In the genomic region with DNA sequence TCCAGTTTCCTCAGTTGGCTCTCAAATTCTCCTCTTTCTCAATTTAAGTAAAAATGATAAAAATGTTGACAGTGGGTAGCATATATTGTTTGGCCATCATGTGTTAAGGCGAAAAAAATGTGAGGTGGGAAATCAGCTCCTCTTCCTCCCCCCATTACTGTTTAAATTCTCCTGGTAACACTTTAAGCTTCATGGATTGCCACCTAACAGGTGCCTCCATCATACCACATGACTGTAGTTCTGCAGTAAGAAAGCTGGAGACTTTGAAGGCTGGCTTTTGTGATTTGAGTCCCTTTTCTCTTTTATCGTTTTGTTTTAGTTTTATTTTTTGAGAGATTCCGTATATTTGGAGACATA, we compare ENCODE assay signal across 8 cellular contexts. TPM values are rescaled to one million over a fixed set of nuclear protein-coding genes. Genes with fewer than 3 reads are reported as not detected.
DNase-seq lines count a peak whose midpoint lies in the region; ATAC-seq and TF ChIP-seq lines count a peak whose summit lies in the region.

No MANE protein-coding gene starts in this region.

- no peaks in the 10 kb centered on the region for H3K27me3 Mint-ChIP-seq in activated T-cell treated with anti-CD3 and anti-CD28 coated beads, Interleukin-2, amount 50 U/mL, for 4 hours (ENCODE audit: low read depth)

- TF ChIP-seq CTCF in adrenal gland (IDR thresholded peaks at IDR 0.05) (no peak), thyroid gland (IDR thresholded peaks at IDR 0.05) (no peak)

- peaks cover 59% of the 10 kb centered on the region for H3K4me1 Mint-ChIP-seq in activated T-cell treated with anti-CD3 and anti-CD28 coated beads, Interleukin-2, amount 50 U/mL, for 4 hours (ENCODE audit: low read depth)

- no peaks in the 10 kb centered on the region for H3K9me3 Mint-ChIP-seq in activated T-cell treated with anti-CD3 and anti-CD28 coated beads, Interleukin-2, amount 50 U/mL, for 4 hours

- TF ChIP-seq POLR2A in adrenal gland (IDR thresholded peaks at IDR 0.05) (no peak), thyroid gland (IDR thresholded peaks at IDR 0.05) (no peak)

- WGBS in adrenal gland, 4 donors: 44 to 58% (median 51%) methylated on average over 3 of the region's 3 CpGs
- 31 to 32% methylated on average over 3 of the region's 3 CpGs for WGBS in thyroid gland, 2 donors

- DNase-seq in activated T-cell treated with anti-CD3 and anti-CD28 coated beads, Interleukin-2, amount 50 U/mL, for 4 hours: no peak
- DNase-seq in activated T-cell treated with anti-CD3 and anti-CD28 coated beads, Interleukin-2, amount 50 U/mL, for 48 hours: no peak
- DNase-seq in adrenal gland (no peak), kidney tubule cell (ENCODE audit: low spot score) (peak; percentile 32), thyroid gland (no peak), mesenteric fat pad (ENCODE audit: low spot score) (no peak)

- no peak for ATAC-seq in activated T-cell treated with anti-CD3 and anti-CD28 coated beads, Interleukin-2, amount 50 U/mL, for 4 hours
- ATAC-seq in HG03460 (IDR thresholded peaks at IDR 0.05; ENCODE audit: unreplicated experiment) (no peak), esophagus mucosa (no peak)

- H3K4me3 ChIP-seq in adrenal gland: peak overlapping the region in 3 of 4 donors; percentile 22 to 97 (median 86)
- H3K4me3 ChIP-seq in thyroid gland (replicated peaks in 1 of 3): peak overlapping the region; percentile 15 to 85 (median 15)

- H3K9me3 ChIP-seq in adrenal gland (replicated peaks in 1 of 3) (no peaks in the 10 kb centered on the region), thyroid gland (no peaks in the 10 kb centered on the region)

- peak overlapping the region; percentile 92 for H3K4me3 Mint-ChIP-seq in activated T-cell treated with anti-CD3 and anti-CD28 coated beads, Interleukin-2, amount 50 U/mL, for 4 hours

- no peaks in the 10 kb centered on the region for H3K36me3 Mint-ChIP-seq in activated T-cell treated with anti-CD3 and anti-CD28 coated beads, Interleukin-2, amount 50 U/mL, for 4 hours (ENCODE audit: insufficient read depth)

- H3K27me3 ChIP-seq in adrenal gland (no peaks in the 10 kb centered on the region), thyroid gland (no peaks in the 10 kb centered on the region)

- H3K36me3 ChIP-seq in adrenal gland (replicated peaks in 1 of 2) (no peaks in the 10 kb centered on the region), thyroid gland (no peaks in the 10 kb centered on the region)

- H3K27ac ChIP-seq in adrenal gland: peak overlapping the region; percentile 3 to 100 (median 97)
- peak overlapping the region; percentile 95 to 99 (median 97) for H3K27ac ChIP-seq in thyroid gland

- intact Hi-C loops in adrenal gland (cut with DNase I): loop anchor here in 1 of 2 donors (10.0 kb wide), 1 partner anchor 124 kb away; no protein-coding TSS in a partner anchor
- intact Hi-C loops in thyroid gland (cut with DNase I): loop anchor here (10.0 kb wide), 1 partner anchor 184 kb away; no protein-coding TSS in a partner anchor

- H3K4me1 ChIP-seq in adrenal gland (replicated peaks in 1 of 2) (peaks cover 26 to 61% of the 10 kb centered on the region in 2 donors), thyroid gland (peaks cover 43 to 51% of the 10 kb centered on the region in 2 donors)

RNA-seq across cellular contexts. Expression of gene ZFAND3, which starts 1.2 kb away (rescaled TPM):
- total RNA-seq in activated T-cell treated with anti-CD3 and anti-CD28 coated beads, Interleukin-2, amount 50 U/mL, for 4 hours: 10 to 100 TPM; 21.5 to 31.4 (median 30.8) TPM
- total RNA-seq in adrenal gland (100 to 1,000 TPM in 1 of 8 donors, 10 to 100 TPM in 7; 21.4 to 127 (median 62.2) TPM), thyroid gland (10 to 100 TPM; 41.3 to 57.7 (median 55.9) TPM), mesenteric fat pad (89.6 TPM), esophagus mucosa (42.6 TPM)
- polyA plus RNA-seq in adrenal gland: 100 to 1,000 TPM in 1 of 3 donors, 10 to 100 TPM in 2; 21.6 to 163 (median 28.4) TPM
